11 cellular contexts compared by ENCODE assay signal in genomic region chr16:81611721-81612120, GRCh38.
A peak's percentile ranks its signal among the peaks of the same experiment; 100 is the strongest.
DNase-seq lines count a peak whose midpoint lies in the region; ATAC-seq and TF ChIP-seq lines count a peak whose summit lies in the region.
"Had no signal": no experiment of that assay in that cellular context is flagged by ENCODE, and none has a peak within 500 bp of the region (broad histone marks: within the 10 kb centered on the region; RNA-seq: fewer than 3 reads in every experiment).

No MANE protein-coding gene starts in this region.

- H3K27ac Mint-ChIP-seq in activated T-helper 1 cell treated with anti-CD3 and anti-CD28 coated beads, Interleukin-12 subunit alpha, Interleukin-12 subunit beta, Interleukin-2, Interleukin-4 antibody, amounts not matched to agents 30 ng/mL and 10 ng/mL and 1 ng/mL, durations not matched to agents 14 hours and 24 hours and 36 hours, result peak overlapping the region; percentile 21
- H3K27ac Mint-ChIP-seq: activated CD4-positive, alpha-beta T cell treated with anti-CD3 and anti-CD28 coated beads, Interleukin-2, amount 10 ng/mL, durations not matched to agents 24 days and 14 days; T-helper 2 cell treated with Interferon-gamma antibody and Interleukin-4, amounts not matched to agents 5 μg/mL and 100 μg/mL, for 36 hours had no signal

- whole genome bisulfite sequencing in right lobe of liver (ENCODE audit: insufficient coverage, low coverage, low lambda C conversion rate, missing lambda C conversion rate), result 77% methylated on average over 5 of the region's 6 CpGs

- ATAC-seq in right lobe of liver (no peak), HG02885 (IDR thresholded peaks at IDR 0.05; ENCODE audit: poor library complexity, unreplicated experiment) (no peak)

- H3K36me3 Mint-ChIP-seq in activated T-helper 1 cell treated with anti-CD3 and anti-CD28 coated beads, Interleukin-12 subunit alpha, Interleukin-12 subunit beta, Interleukin-2, Interleukin-4 antibody, amounts not matched to agents 30 ng/mL and 10 ng/mL and 1 ng/mL, durations not matched to agents 14 hours and 24 hours and 36 hours (ENCODE audit: low read depth), result peaks cover 2% of the 10 kb centered on the region

- intact Hi-C loops in activated T-helper 1 cell treated with anti-CD3 and anti-CD28 coated beads, Interleukin-12 subunit alpha, Interleukin-12 subunit beta, Interleukin-2, Interleukin-4 antibody, amounts not matched to agents 30 ng/mL and 10 ng/mL and 1 ng/mL, durations not matched to agents 14 hours and 24 hours and 36 hours (cut with micrococcal nuclease), result no loop called here
- intact Hi-C loops in right lobe of liver (cut with DNase I), result loop anchor here in 1 of 2 donors (5.0 kb wide), 1 partner anchor 86 kb away; no protein-coding TSS in a partner anchor

- H3K4me3 Mint-ChIP-seq in activated T-helper 1 cell treated with anti-CD3 and anti-CD28 coated beads, Interleukin-12 subunit alpha, Interleukin-12 subunit beta, Interleukin-2, Interleukin-4 antibody, amounts not matched to agents 30 ng/mL and 10 ng/mL and 1 ng/mL, durations not matched to agents 14 hours and 24 hours and 36 hours, result no peak overlapping the region
- H3K4me3 Mint-ChIP-seq: activated CD4-positive, alpha-beta T cell treated with anti-CD3 and anti-CD28 coated beads, Interleukin-2, amount 10 ng/mL, durations not matched to agents 24 days and 14 days; T-helper 2 cell treated with Interferon-gamma antibody and Interleukin-4, amounts not matched to agents 5 μg/mL and 100 μg/mL, for 36 hours had no signal

- H3K27me3 ChIP-seq in right lobe of liver (no peaks in the 10 kb centered on the region), stomach smooth muscle (ENCODE audit: control insufficient read depth in 1 of 2, insufficient read depth in 2 of 2, low read length in 2 of 2) (no peaks in the 10 kb centered on the region)

- TF ChIP-seq POLR2A in right lobe of liver (IDR thresholded peaks at IDR 0.05), result no peak

- H3K4me1 ChIP-seq in right lobe of liver, result peaks cover 0 to 8% (median 0%) of the 10 kb centered on the region in 4 donors
- peaks cover 60% of the 10 kb centered on the region for H3K4me1 ChIP-seq in stomach smooth muscle (ENCODE audit: control insufficient read depth, insufficient read depth, low read length)

- H3K9me3 ChIP-seq in right lobe of liver (no peaks in the 10 kb centered on the region), stomach smooth muscle (ENCODE audit: control insufficient read depth in 2 of 2, low read length in 2 of 2) (no peaks in the 10 kb centered on the region)

- no peaks in the 10 kb centered on the region for H3K9me3 Mint-ChIP-seq in activated T-helper 1 cell treated with anti-CD3 and anti-CD28 coated beads, Interleukin-12 subunit alpha, Interleukin-12 subunit beta, Interleukin-2, Interleukin-4 antibody, amounts not matched to agents 30 ng/mL and 10 ng/mL and 1 ng/mL, durations not matched to agents 14 hours and 24 hours and 36 hours
- H3K9me3 Mint-ChIP-seq: activated CD4-positive, alpha-beta T cell treated with anti-CD3 and anti-CD28 coated beads, Interleukin-2, amount 10 ng/mL, durations not matched to agents 24 days and 14 days; T-helper 2 cell treated with Interferon-gamma antibody and Interleukin-4, amounts not matched to agents 5 μg/mL and 100 μg/mL, for 36 hours had no signal

- no peak for TF ChIP-seq CTCF in right lobe of liver (IDR thresholded peaks at IDR 0.05)

- in situ Hi-C loops in G401 (cut with HindIII; ENCODE audit: low sequenced_read_pairs), result no loop called here

- H3K4me1 Mint-ChIP-seq in activated T-helper 1 cell treated with anti-CD3 and anti-CD28 coated beads, Interleukin-12 subunit alpha, Interleukin-12 subunit beta, Interleukin-2, Interleukin-4 antibody, amounts not matched to agents 30 ng/mL and 10 ng/mL and 1 ng/mL, durations not matched to agents 14 hours and 24 hours and 36 hours (ENCODE audit: low read depth), result peaks cover 8% of the 10 kb centered on the region

- H3K36me3 ChIP-seq in right lobe of liver (peaks cover 0 to 13% (median 0%) of the 10 kb centered on the region in 4 donors), stomach smooth muscle (ENCODE audit: control insufficient read depth in 2 of 2, insufficient read depth in 2 of 2, low read length in 2 of 2) (peaks cover 0 to 7% of the 10 kb centered on the region in 2 donors)

- H3K9ac ChIP-seq in stomach smooth muscle (ENCODE audit: low read length in 2 of 2), result no peak overlapping the region

- H3K27ac ChIP-seq in right lobe of liver (peak overlapping the region; percentile 21 to 38 (median 29)), stomach smooth muscle (ENCODE audit: low read length) (peak overlapping the region; percentile 49)

- DNase-seq in G401 (ENCODE audit: low spot score) (peak; percentile 19), right lobe of liver (no peak), NCI-H345 (lab: John Stamatoyannopoulos, UW) (no peak), inferior parietal cortex (ENCODE audit: extremely low spot score) (no peak)
- DNase-seq in activated T-helper 1 cell treated with anti-CD3 and anti-CD28 coated beads, Interleukin-12 subunit alpha, Interleukin-12 subunit beta, Interleukin-2, Interleukin-4 antibody, amounts not matched to agents 30 ng/mL and 10 ng/mL and 1 ng/mL, durations not matched to agents 14 hours and 24 hours and 36 hours (ENCODE audit: low spot score), result no peak
- DNase-seq: activated CD4-positive, alpha-beta T cell treated with anti-CD3 and anti-CD28 coated beads, Interleukin-2, amount 10 ng/mL, durations not matched to agents 24 days and 14 days; NCI-H2029; NCI-H69 had no signal

- no peaks in the 10 kb centered on the region for H3K27me3 Mint-ChIP-seq in activated T-helper 1 cell treated with anti-CD3 and anti-CD28 coated beads, Interleukin-12 subunit alpha, Interleukin-12 subunit beta, Interleukin-2, Interleukin-4 antibody, amounts not matched to agents 30 ng/mL and 10 ng/mL and 1 ng/mL, durations not matched to agents 14 hours and 24 hours and 36 hours (ENCODE audit: insufficient read depth)
- H3K27me3 Mint-ChIP-seq: activated CD4-positive, alpha-beta T cell treated with anti-CD3 and anti-CD28 coated beads, Interleukin-2, amount 10 ng/mL, durations not matched to agents 24 days and 14 days had no signal

- H3K4me3 ChIP-seq in right lobe of liver (no peak overlapping the region), stomach smooth muscle (ENCODE audit: low read length in 2 of 2) (no peak overlapping the region)
